13 cellular contexts compared by ENCODE assay signal in genomic region chr2:71353247-71353646, GRCh38. TPM values are rescaled to one million over a fixed set of nuclear protein-coding genes. Genes with fewer than 3 reads are reported as not detected.
DNase-seq lines count a peak whose midpoint lies in the region; ATAC-seq and TF ChIP-seq lines count a peak whose summit lies in the region.
"Had no signal": no experiment of that assay in that cellular context is flagged by ENCODE, and none has a peak within 500 bp of the region (broad histone marks: within the 10 kb centered on the region; RNA-seq: fewer than 3 reads in every experiment).

No MANE protein-coding gene starts in this region.

- peak overlapping the region; percentile 61 for H3K4me3 Mint-ChIP-seq in activated T-helper 17 cell treated with anti-CD3 and anti-CD28 coated beads, Interleukin-2, amount 50 U/mL, for 72 hours
- H3K4me3 Mint-ChIP-seq: naive B cell had no signal

- peaks cover 47% of the 10 kb centered on the region for H3K4me1 Mint-ChIP-seq in activated T-helper 17 cell treated with anti-CD3 and anti-CD28 coated beads, Interleukin-2, amount 50 U/mL, for 72 hours

- ATAC-seq in GM18868 (IDR thresholded peaks at IDR 0.05; ENCODE audit: unreplicated experiment) (peak; percentile 93), HG02759 (IDR thresholded peaks at IDR 0.05; ENCODE audit: unreplicated experiment) (peak; percentile 82), HG03280 (IDR thresholded peaks at IDR 0.05; ENCODE audit: unreplicated experiment) (no peak)
- ATAC-seq in activated T-helper 17 cell treated with anti-CD3 and anti-CD28 coated beads, Interleukin-2, amount 50 U/mL, for 72 hours (replicated peaks), result peak; percentile 93

- CTCF ChIA-PET in GM10248 (lab: Yijun Ruan, JAX), result interaction anchor here (0.9 to 2.0 kb wide), 7 partner anchors 9 to 198 kb away, joined by 3 to 6 read pairs (median 4); partner anchors contain the start of gene ZNF638

- POLR2A ChIA-PET in GM10248 (lab: Yijun Ruan, JAX), result no interaction called here

- no peaks in the 10 kb centered on the region for H3K9me3 Mint-ChIP-seq in activated T-helper 17 cell treated with anti-CD3 and anti-CD28 coated beads, Interleukin-2, amount 50 U/mL, for 72 hours
- H3K9me3 Mint-ChIP-seq: naive B cell had no signal

- peak; percentile 27 for DNase-seq in GM10248 (ENCODE audit: extremely low spot score)
- DNase-seq in NK-92 (lab: John Stamatoyannopoulos, UW; ENCODE audit: unreplicated experiment), result no peak
- no peak for DNase-seq in A172 (ENCODE audit: low spot score)
- DNase-seq in NCI-H524 (lab: John Stamatoyannopoulos, UW), result no peak
- DNase-seq: naive B cell; NCI-H1092; NCI-H774; SHP77; stimulated activated CD4-positive, alpha-beta T cell treated with anti-CD3 and anti-CD28 coated beads, Interleukin-4, amount 100 ng/mL, for 4 hours had no signal

- peaks cover 87% of the 10 kb centered on the region for H3K36me3 Mint-ChIP-seq in activated T-helper 17 cell treated with anti-CD3 and anti-CD28 coated beads, Interleukin-2, amount 50 U/mL, for 72 hours (ENCODE audit: low read depth)

- no peak for TF ChIP-seq CTCF in GM10248 (IDR thresholded peaks at IDR 0.05; ENCODE audit: control extremely low read depth, extremely low read depth, low read depth, missing control alignments)

- H3K27ac Mint-ChIP-seq in activated T-helper 17 cell treated with anti-CD3 and anti-CD28 coated beads, Interleukin-2, amount 50 U/mL, for 72 hours, result peak overlapping the region; percentile 49

- H3K27me3 Mint-ChIP-seq in activated T-helper 17 cell treated with anti-CD3 and anti-CD28 coated beads, Interleukin-2, amount 50 U/mL, for 72 hours, result no peaks in the 10 kb centered on the region
- H3K27me3 Mint-ChIP-seq: naive B cell had no signal

RNA-seq across cellular contexts. Expression of gene ZNF638, which starts 21.7 kb away (rescaled TPM):
- total RNA-seq in activated T-helper 17 cell treated with anti-CD3 and anti-CD28 coated beads, Interleukin-2, amount 50 U/mL, for 72 hours, result 100 to 1,000 TPM in 1 of 2 donors, 10 to 100 TPM in 1; 96.1 to 173 TPM
- 72.5 and 118 TPM in 2 replicates for total RNA-seq in A172 (2014; rRNA removed; shearing (Covaris generic))
